Comparison of ENCODE assay signal across 8 cellular contexts in the genomic region with DNA sequence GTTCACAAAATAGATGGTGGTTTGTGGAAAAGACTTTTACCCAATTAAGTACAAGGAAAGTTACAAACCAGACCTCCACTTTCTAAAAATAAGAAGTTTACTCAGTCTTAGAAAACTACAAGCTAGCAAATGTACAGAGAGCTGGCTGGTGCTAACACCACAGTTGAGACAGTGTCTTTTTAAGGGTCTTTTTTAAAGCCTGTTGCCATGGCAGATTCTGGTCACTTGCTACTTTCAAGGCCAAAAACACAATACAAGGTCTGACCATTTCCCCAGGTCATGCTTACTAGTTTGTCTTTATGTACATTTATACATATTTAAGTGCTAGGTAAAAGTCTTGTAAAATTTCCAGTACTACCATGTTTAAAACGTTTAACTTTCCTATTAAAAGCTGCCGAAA. TPM values are rescaled to one million over a fixed set of nuclear protein-coding genes. Genes with fewer than 3 reads are reported as not detected.
A peak's percentile ranks its signal among the peaks of the same experiment; 100 is the strongest.
DNase-seq lines count a peak whose midpoint lies in the region; ATAC-seq lines count a peak whose summit lies in the region.

No MANE protein-coding gene starts in this region.

- H3K4me2 ChIP-seq in neuronal stem cell (ENCODE audit: insufficient read depth, low read length, poor library complexity, severe bottlenecking) = peak overlapping the region; percentile 48

- H3K9ac ChIP-seq in endocrine pancreas (ENCODE audit: control insufficient read depth, insufficient read depth, low read length) (peak overlapping the region; percentile 77), neuronal stem cell (ENCODE audit: low read depth, low read length, poor library complexity) (no peak overlapping the region)

- peak in 1 of 5 donors; percentile 23 for DNase-seq in CD8-positive, alpha-beta memory T cell
- DNase-seq in NCI-H69 (lab: John Stamatoyannopoulos, UW) (peak; percentile 23), neuronal stem cell (ENCODE audit: low spot score) (no peak), mesenteric fat pad (ENCODE audit: low spot score) (no peak), iPS-NIHi7 (ENCODE audit: extremely low spot score) (no peak)

- H2AFZ ChIP-seq in neuronal stem cell (ENCODE audit: low read length) = no peak overlapping the region

- H3K27me3 ChIP-seq in CD8-positive, alpha-beta memory T cell (ENCODE audit: insufficient read depth, low read length, poor library complexity, severe bottlenecking) = no peaks in the 10 kb centered on the region
- no peaks in the 10 kb centered on the region for H3K27me3 ChIP-seq in endocrine pancreas (ENCODE audit: control insufficient read depth, insufficient read depth, low read length)
- H3K27me3 ChIP-seq in neuronal stem cell (ENCODE audit: control insufficient read depth in 3 of 3, insufficient read depth in 3 of 3, low read depth in 1 of 3, low read length in 3 of 3) = no peaks in the 10 kb centered on the region

- no peak overlapping the region for H2AK5ac ChIP-seq in neuronal stem cell (ENCODE audit: low read depth, low read length)

- H3K27me3 Mint-ChIP-seq in CD8-positive, alpha-beta memory T cell = peaks cover 0 to 14% of the 10 kb centered on the region in 2 donors

- CTCF ChIA-PET in CD8-positive, alpha-beta memory T cell (lab: Charles Lee) = interaction anchor here (0.6 to 5.1 kb wide), 29 partner anchors 10 to 761 kb away, joined by 3 to 33 read pairs (median 5); no protein-coding TSS in a partner anchor

- no peak overlapping the region for H2BK12ac ChIP-seq in neuronal stem cell (ENCODE audit: low read length)

- peak overlapping the region; percentile 98 for H3K27ac ChIP-seq in CD8-positive, alpha-beta memory T cell (ENCODE audit: low read depth, low read length)
- H3K27ac ChIP-seq in neuronal stem cell (replicated peaks; ENCODE audit: low read length) = no peak overlapping the region

- no peak overlapping the region for H4K8ac ChIP-seq in neuronal stem cell (ENCODE audit: low read depth, low read length)

- H3K27ac Mint-ChIP-seq in CD8-positive, alpha-beta memory T cell = peak overlapping the region; percentile 95 to 99 (median 99)

- H2BK120ac ChIP-seq in neuronal stem cell (ENCODE audit: low read depth, low read length) = no peak overlapping the region

- POLR2A ChIA-PET in CD8-positive, alpha-beta memory T cell (lab: Charles Lee) = interaction anchor here (0.5 to 5.9 kb wide), 16 partner anchors 10 to 786 kb away, joined by 3 to 78 read pairs (median 10); partner anchors contain the start of gene EEA1

- H3K79me1 ChIP-seq in neuronal stem cell (ENCODE audit: low read depth, low read length) = peaks cover 2% of the 10 kb centered on the region

- H3K4me3 Mint-ChIP-seq in CD8-positive, alpha-beta memory T cell = peak overlapping the region; percentile 95 to 100 (median 100)

- no peak overlapping the region for H3K14ac ChIP-seq in neuronal stem cell (ENCODE audit: low read length)

- H3K4ac ChIP-seq in neuronal stem cell (ENCODE audit: low read length) = no peak overlapping the region

- H3K9me3 ChIP-seq in CD8-positive, alpha-beta memory T cell (ENCODE audit: low read length) = no peaks in the 10 kb centered on the region
- H3K9me3 ChIP-seq in endocrine pancreas (ENCODE audit: control insufficient read depth, low read length) (no peaks in the 10 kb centered on the region), neuronal stem cell (replicated peaks in 1 of 2; ENCODE audit: control insufficient read depth in 2 of 2, insufficient read depth in 1 of 2, low read depth in 1 of 2, low read length in 2 of 2) (no peaks in the 10 kb centered on the region)

- WGBS in neuronal stem cell (ENCODE audit: extremely low coverage in 2 of 2, insufficient read length in 2 of 2, insufficient replicate concordance in 1 of 2), 2 donors = no CpG with 5 or more reads among the region's 2 CpGs

- ATAC-seq in HG03159 (IDR thresholded peaks at IDR 0.05; ENCODE audit: unreplicated experiment) (no peak), HG03045 (IDR thresholded peaks at IDR 0.05; ENCODE audit: unreplicated experiment) (no peak)

- H3K9me3 Mint-ChIP-seq in CD8-positive, alpha-beta memory T cell = peaks cover 0 to 8% (median 2%) of the 10 kb centered on the region in 5 donors

- H3K23ac ChIP-seq in neuronal stem cell (ENCODE audit: low read depth, low read length, poor library complexity) = no peak overlapping the region

- H3K4me1 Mint-ChIP-seq in CD8-positive, alpha-beta memory T cell = peaks cover 19 to 24% (median 24%) of the 10 kb centered on the region in 3 donors

- H2BK5ac ChIP-seq in neuronal stem cell (ENCODE audit: low read length) = no peak overlapping the region

- no peak overlapping the region for H2BK15ac ChIP-seq in neuronal stem cell (ENCODE audit: low read length)

- peaks cover 39 to 81% (median 61%) of the 10 kb centered on the region in 3 donors for H3K36me3 Mint-ChIP-seq in CD8-positive, alpha-beta memory T cell

- no peak overlapping the region for H3K18ac ChIP-seq in neuronal stem cell (ENCODE audit: low read length)

- H3K36me3 ChIP-seq in CD8-positive, alpha-beta memory T cell (ENCODE audit: insufficient read depth, low read length) = peaks cover 54% of the 10 kb centered on the region
- peaks cover 7% of the 10 kb centered on the region for H3K36me3 ChIP-seq in endocrine pancreas (ENCODE audit: control insufficient read depth, insufficient read depth, low read length)
- peaks cover 2 to 58% of the 10 kb centered on the region in 2 donors for H3K36me3 ChIP-seq in neuronal stem cell (replicated peaks in 1 of 2; ENCODE audit: control insufficient read depth in 2 of 2, insufficient read depth in 2 of 2, low read length in 2 of 2)

- H3K4me1 ChIP-seq in CD8-positive, alpha-beta memory T cell (ENCODE audit: insufficient read depth, low read length) = peaks cover 7% of the 10 kb centered on the region
- peaks cover 4% of the 10 kb centered on the region for H3K4me1 ChIP-seq in endocrine pancreas (ENCODE audit: control insufficient read depth, insufficient read depth, low read length)
- H3K4me1 ChIP-seq in neuronal stem cell (ENCODE audit: control insufficient read depth in 2 of 2, insufficient read depth in 1 of 2, low read depth in 1 of 2, low read length in 2 of 2) = peaks cover 0 to 16% of the 10 kb centered on the region in 2 donors

- H4K91ac ChIP-seq in neuronal stem cell (ENCODE audit: low read depth, low read length, poor library complexity) = no peak overlapping the region

- H3K4me3 ChIP-seq in CD8-positive, alpha-beta memory T cell (ENCODE audit: low read length) = peak overlapping the region; percentile 98
- H3K4me3 ChIP-seq in endocrine pancreas (ENCODE audit: control insufficient read depth, insufficient read depth, low read length) = peak overlapping the region; percentile 100
- peak overlapping the region; percentile 59 to 96 for H3K4me3 ChIP-seq in neuronal stem cell (ENCODE audit: low read length in 2 of 2)

RNA-seq across cellular contexts. Expression of gene BTG1, which starts 2.4 kb away (rescaled TPM):
- 100 to 1,000 TPM in 1 of 2 experiments, 10 to 100 TPM in 1; 98.3 to 103 TPM for total RNA-seq in CD8-positive, alpha-beta memory T cell
- 748 TPM for polyA plus RNA-seq in CD8-positive, alpha-beta memory T cell
- polyA plus RNA-seq in neuronal stem cell (2013, experiment 1 of 2) = 44.8 TPM
- 46.5 TPM for polyA plus RNA-seq in neuronal stem cell (2013, experiment 2 of 2)
- total RNA-seq in mesenteric fat pad = 97.2 TPM
